In genomic region chr1:242691603-242691945, GRCh38 we compare ENCODE assay signal across 15 cellular contexts.
"Had no signal": no experiment of that assay in that cellular context is flagged by ENCODE, and none has a peak within 500 bp of the region (broad histone marks: within the 10 kb centered on the region; RNA-seq: fewer than 3 reads in every experiment).

No MANE protein-coding gene starts in this region.

- H3K27me3 Mint-ChIP-seq: activated CD8-positive, alpha-beta memory T cell treated with anti-CD3 and anti-CD28 coated beads, Interleukin-2, amount 10 ng/mL, durations not matched to agents 7 days and 5 days; activated T-cell treated with anti-CD3 and anti-CD28 coated beads, Interleukin-2, amount 50 U/mL, for 24 hours had no signal

- H3K36me3 ChIP-seq: brain microvascular endothelial cell had no signal

- H3K27ac Mint-ChIP-seq: activated CD8-positive, alpha-beta memory T cell treated with anti-CD3 and anti-CD28 coated beads, Interleukin-2, amount 10 ng/mL, durations not matched to agents 7 days and 5 days; activated naive CD8-positive, alpha-beta T cell treated with anti-CD3 and anti-CD28 coated beads for 36 hours; activated T-cell treated with anti-CD3 and anti-CD28 coated beads, Interleukin-2, amount 50 U/mL, for 24 hours had no signal

- H3K27ac ChIP-seq: brain microvascular endothelial cell had no signal

- H3K4me1 Mint-ChIP-seq: activated CD8-positive, alpha-beta memory T cell treated with anti-CD3 and anti-CD28 coated beads, Interleukin-2, amount 10 ng/mL, durations not matched to agents 7 days and 5 days; activated naive CD8-positive, alpha-beta T cell treated with anti-CD3 and anti-CD28 coated beads for 36 hours had no signal

- H3K4me3 ChIP-seq: lung had no signal

- ATAC-seq: activated CD8-positive, alpha-beta memory T cell treated with anti-CD3 and anti-CD28 coated beads, Interleukin-2, amount 10 ng/mL, durations not matched to agents 7 days and 5 days; esophagus mucosa; left colon had no signal

- H3K4me3 Mint-ChIP-seq: activated CD8-positive, alpha-beta memory T cell treated with anti-CD3 and anti-CD28 coated beads, Interleukin-2, amount 10 ng/mL, durations not matched to agents 7 days and 5 days; activated naive CD8-positive, alpha-beta T cell treated with anti-CD3 and anti-CD28 coated beads for 36 hours; activated T-cell treated with anti-CD3 and anti-CD28 coated beads, Interleukin-2, amount 50 U/mL, for 24 hours had no signal

- H3K9me3 Mint-ChIP-seq: activated naive CD8-positive, alpha-beta T cell treated with anti-CD3 and anti-CD28 coated beads for 36 hours had no signal

- H3K27me3 ChIP-seq: brain microvascular endothelial cell had no signal

- H3K36me3 Mint-ChIP-seq: activated CD8-positive, alpha-beta memory T cell treated with anti-CD3 and anti-CD28 coated beads, Interleukin-2, amount 10 ng/mL, durations not matched to agents 7 days and 5 days; activated naive CD8-positive, alpha-beta T cell treated with anti-CD3 and anti-CD28 coated beads for 36 hours; naive B cell had no signal

- DNase-seq: activated CD4-positive, alpha-beta T cell treated with anti-CD3 and anti-CD28 coated beads for 1 hour; activated CD4-positive, alpha-beta T cell treated with anti-CD3 and anti-CD28 coated beads, Interleukin-2, amount 50 U/mL, for 48 hours; activated CD8-positive, alpha-beta memory T cell treated with anti-CD3 and anti-CD28 coated beads, Interleukin-2, amount 10 ng/mL, durations not matched to agents 7 days and 5 days; activated gamma-delta T cell; activated naive CD8-positive, alpha-beta T cell treated with anti-CD3 and anti-CD28 coated beads for 36 hours; activated T-cell treated with anti-CD3 and anti-CD28 coated beads, Interleukin-2, amount 50 U/mL, for 24 hours; brain microvascular endothelial cell; glutamatergic neuron; left colon; naive B cell; stimulated activated CD4-positive, alpha-beta T cell treated with anti-CD3 and anti-CD28 coated beads, Interleukin-2, amount 100 ng/mL, for 24 hours; stimulated activated naive CD4-positive, alpha-beta T cell treated with Interleukin-2 at 50 U/mL for 16 hours; T1000 had no signal
